8 cellular contexts compared by ENCODE assay signal in the genomic region with DNA sequence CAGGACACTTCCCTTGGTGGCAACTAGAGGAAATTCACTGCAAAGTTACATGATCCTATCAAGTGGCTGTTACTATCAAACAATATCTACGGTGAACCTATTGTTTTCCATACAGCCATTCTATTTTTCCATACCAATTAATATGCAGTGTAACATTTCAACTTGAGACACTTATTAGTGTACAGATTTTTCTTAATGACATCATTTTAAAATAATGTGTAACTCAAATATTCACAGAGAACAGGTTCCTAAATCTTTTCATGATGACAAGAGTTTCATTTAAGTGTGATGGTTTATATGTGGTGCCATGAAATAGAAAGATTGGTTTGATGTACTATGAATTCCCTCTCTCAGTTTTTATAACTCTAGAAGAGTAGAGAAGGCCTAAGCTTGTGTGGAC.
"Had no signal": no experiment of that assay in that cellular context is flagged by ENCODE, and none has a peak within 500 bp of the region (broad histone marks: within the 10 kb centered on the region; RNA-seq: fewer than 3 reads in every experiment).

No MANE protein-coding gene starts in this region.

- H3K4me3 ChIP-seq: GM23338, HAP-1 had no signal

- ATAC-seq: GM23338, HCT116 had no signal

- H3K27ac ChIP-seq: KMS-11 had no signal

- H3K4me2 ChIP-seq: GM23338, KMS-11 had no signal

- FAIRE-seq: H1, HTR-8/SVneo had no signal

- H3K36me3 ChIP-seq: HAP-1 had no signal

- DNase-seq: H7, KBM-7 had no signal

- H3K9ac ChIP-seq: KMS-11 had no signal

- H2AFZ ChIP-seq: GM23338 had no signal

- H3K9me3 ChIP-seq: HAP-1 had no signal
